In the genomic region with DNA sequence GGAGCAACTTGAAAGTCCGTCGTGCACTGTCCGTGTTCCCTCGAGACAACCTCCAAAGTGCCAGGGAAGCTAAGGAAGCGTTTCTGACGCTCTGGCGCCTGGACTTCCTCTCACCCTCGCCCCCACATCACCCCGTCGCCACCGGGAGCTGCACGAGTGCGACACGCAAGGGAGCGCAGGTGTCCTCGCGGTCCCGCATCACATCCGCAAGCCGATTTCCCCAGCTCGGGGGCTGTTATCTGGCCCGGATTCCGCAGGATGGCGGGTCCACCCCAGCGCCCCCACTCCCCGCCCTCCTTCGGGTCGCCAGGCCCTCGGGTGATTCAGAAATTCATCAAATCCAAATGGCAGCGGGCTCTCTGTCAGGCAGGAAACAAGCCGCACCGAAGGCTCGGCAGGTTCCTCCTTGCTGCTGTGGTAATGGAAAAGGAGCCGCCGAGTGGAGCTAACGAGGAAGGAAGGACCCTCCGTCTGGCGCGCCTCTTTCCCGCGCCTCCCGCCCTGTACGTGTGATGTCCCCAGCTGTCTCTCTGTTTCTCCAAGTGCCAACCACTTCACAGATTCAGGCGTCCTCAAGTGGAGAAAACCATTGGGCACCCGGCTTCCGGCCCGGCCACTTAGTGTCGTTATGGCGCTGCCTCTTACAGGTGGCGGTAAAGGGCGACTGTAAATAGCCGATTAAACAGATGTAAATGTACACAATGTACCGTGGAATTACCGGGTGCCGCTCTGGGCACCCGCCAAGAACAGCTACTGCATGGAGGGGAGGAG, we compare ENCODE assay signal across 8 cellular contexts. TPM values are rescaled to one million over a fixed set of nuclear protein-coding genes. Genes with fewer than 3 reads are reported as not detected.
DNase-seq lines count a peak whose midpoint lies in the region; ATAC-seq and TF ChIP-seq lines count a peak whose summit lies in the region.

No MANE protein-coding gene starts in this region.

- no peaks in the 10 kb centered on the region for H3K9me3 Mint-ChIP-seq in activated B cell treated with CpG ODN at 0.5 μM for 24 hours
- H3K9me3 Mint-ChIP-seq in central memory CD8-positive, alpha-beta T cell: no peaks in the 10 kb centered on the region

- intact Hi-C loops in activated B cell treated with CpG ODN at 0.5 μM for 24 hours (cut with micrococcal nuclease): loop anchor here (1.0 to 5.0 kb wide), 11 partner anchors 10 to 968 kb away; partner anchors contain the start of genes ELMOD2, MAML3, NAA15 and NOCT

- peaks cover 16% of the 10 kb centered on the region for H3K36me3 Mint-ChIP-seq in activated B cell treated with CpG ODN at 0.5 μM for 24 hours (ENCODE audit: low read depth)
- H3K36me3 Mint-ChIP-seq in central memory CD8-positive, alpha-beta T cell (ENCODE audit: insufficient read depth): peaks cover 22% of the 10 kb centered on the region

- peaks cover 62% of the 10 kb centered on the region for H3K4me1 Mint-ChIP-seq in activated B cell treated with CpG ODN at 0.5 μM for 24 hours
- H3K4me1 Mint-ChIP-seq in central memory CD8-positive, alpha-beta T cell: peaks cover 45% of the 10 kb centered on the region

- H3K27ac Mint-ChIP-seq in activated B cell treated with CpG ODN at 0.5 μM for 24 hours: peak overlapping the region; percentile 97
- peak overlapping the region; percentile 99 for H3K27ac Mint-ChIP-seq in central memory CD8-positive, alpha-beta T cell (ENCODE audit: low read depth)

- no peaks in the 10 kb centered on the region for H3K27me3 Mint-ChIP-seq in activated B cell treated with CpG ODN at 0.5 μM for 24 hours
- peaks cover 10% of the 10 kb centered on the region for H3K27me3 Mint-ChIP-seq in central memory CD8-positive, alpha-beta T cell

- H3K4me3 Mint-ChIP-seq in activated B cell treated with CpG ODN at 0.5 μM for 24 hours: peak overlapping the region; percentile 99
- H3K4me3 Mint-ChIP-seq in central memory CD8-positive, alpha-beta T cell: peak overlapping the region; percentile 99

- CTCF ChIA-PET in activated B cell treated with CpG ODN at 0.5 μM for 24 hours (lab: Charles Lee): interaction anchor here (0.9 to 1.3 kb wide), 5 partner anchors 47 to 527 kb away, joined by 3 to 4 read pairs (median 3); no protein-coding TSS in a partner anchor

- POLR2A ChIA-PET in activated B cell treated with CpG ODN at 0.5 μM for 24 hours (lab: Charles Lee): interaction anchor here (0.6 to 3.4 kb wide), 14 partner anchors 8 to 967 kb away, joined by 3 to 19 read pairs (median 4); partner anchors contain the start of genes ELF2, ELMOD2, NAA15 and NDUFC1

- TF ChIP-seq CTCF in activated B cell treated with CpG ODN at 0.5 μM for 24 hours (IDR thresholded peaks at IDR 0.05): no peak

- peak; percentile 48 for DNase-seq in GF-D8 (lab: John Stamatoyannopoulos, UW)
- DNase-seq in NCI-H2196 (lab: John Stamatoyannopoulos, UW; ENCODE audit: unreplicated experiment): peak; percentile 74
- DNase-seq in activated B cell treated with CpG ODN at 0.5 μM for 24 hours: peak; percentile 51
- peak; percentile 36 to 49 for DNase-seq in central memory CD8-positive, alpha-beta T cell (ENCODE audit: low spot score in 2 of 2)
- peak; percentile 69 for DNase-seq in left lobe of liver (ENCODE audit: low spot score)
- peak; percentile 62 to 65 for DNase-seq in stimulated activated CD4-positive, alpha-beta T cell treated with anti-CD3 and anti-CD28 coated beads, Interleukin-2, amount 100 ng/mL, for 24 hours

- peak; percentile 24 for ATAC-seq in HG03045 (IDR thresholded peaks at IDR 0.05; ENCODE audit: unreplicated experiment)
- peak; percentile 36 for ATAC-seq in activated B cell treated with CpG ODN at 0.5 μM for 24 hours (ENCODE audit: low read depth)
- ATAC-seq in central memory CD8-positive, alpha-beta T cell (replicated peaks; ENCODE audit: extremely low read depth, poor library complexity, severe bottlenecking): peak; percentile 47
- peak; percentile 35 for ATAC-seq in left lobe of liver
- ATAC-seq in GM18519 (IDR thresholded peaks at IDR 0.05; ENCODE audit: low FRiP score, unreplicated experiment): no peak

RNA-seq across cellular contexts. Expression of gene SETD7, which starts 0.9 kb away (rescaled TPM):
- total RNA-seq in activated B cell treated with CpG ODN at 0.5 μM for 24 hours: 10.3 and 11.1 TPM in 2 replicates
- total RNA-seq in left lobe of liver: 47.0 TPM
